14 cellular contexts compared by ENCODE assay signal in genomic region chr17:75654176-75654575, GRCh38. TPM values are rescaled to one million over a fixed set of nuclear protein-coding genes. Genes with fewer than 3 reads are reported as not detected.
DNase-seq lines count a peak whose midpoint lies in the region; ATAC-seq and TF ChIP-seq lines count a peak whose summit lies in the region.
"Had no signal": no experiment of that assay in that cellular context is flagged by ENCODE, and none has a peak within 500 bp of the region (broad histone marks: within the 10 kb centered on the region; RNA-seq: fewer than 3 reads in every experiment).

No MANE protein-coding gene starts in this region.

- no peak for ATAC-seq in activated naive CD8-positive, alpha-beta T cell treated with anti-CD3 and anti-CD28 coated beads, Interleukin-2, amount 50 U/mL, for 24 hours
- no peak for ATAC-seq in HG03175 (IDR thresholded peaks at IDR 0.05; ENCODE audit: unreplicated experiment)

- no peaks in the 10 kb centered on the region for H3K79me2 ChIP-seq in hepatocyte

- DNase-seq in activated naive CD8-positive, alpha-beta T cell treated with anti-CD3 and anti-CD28 coated beads for 36 hours, result no peak
- DNase-seq in activated naive CD8-positive, alpha-beta T cell treated with anti-CD3 and anti-CD28 coated beads, Interleukin-2, amount 50 U/mL, for 24 hours, result no peak
- DNase-seq in WERI-Rb-1 (no peak), hepatocyte (ENCODE audit: low spot score) (no peak), type B pancreatic cell (ENCODE audit: extremely low spot score, unreplicated experiment) (no peak), NCI-H2107 treated with DMSO at 0.1 percent for 48 hours (lab: John Stamatoyannopoulos, UW; ENCODE audit: unreplicated experiment) (no peak), NCI-H1436 (lab: John Stamatoyannopoulos, UW) (no peak)
- DNase-seq: activated CD4-positive, alpha-beta memory T cell treated with anti-CD3 and anti-CD28 coated beads, Interleukin-2, amount 10 ng/mL, durations not matched to agents 7 days and 5 days; glutamatergic neuron; NCI-H2171 treated with DMSO at 0.1 percent for 48 hours; SHP77 treated with DMSO at 0.1 percent for 48 hours; spleen had no signal

- H2AFZ ChIP-seq in hepatocyte, result no peak overlapping the region

- no peaks in the 10 kb centered on the region for H3K9me3 Mint-ChIP-seq in activated naive CD8-positive, alpha-beta T cell treated with anti-CD3 and anti-CD28 coated beads for 36 hours
- H3K9me3 Mint-ChIP-seq in activated naive CD8-positive, alpha-beta T cell treated with anti-CD3 and anti-CD28 coated beads, Interleukin-2, amount 50 U/mL, for 24 hours, result no peaks in the 10 kb centered on the region
- H3K9me3 Mint-ChIP-seq in type B pancreatic cell, result no peaks in the 10 kb centered on the region
- H3K9me3 Mint-ChIP-seq: activated CD4-positive, alpha-beta memory T cell treated with anti-CD3 and anti-CD28 coated beads, Interleukin-2, amount 10 ng/mL, durations not matched to agents 7 days and 5 days had no signal

- WGBS in hepatocyte (ENCODE audit: low lambda C conversion rate, missing lambda C conversion rate), result 78% methylated on average over 2 of the region's 2 CpGs

- no peak overlapping the region for H3K27ac ChIP-seq in WERI-Rb-1
- H3K27ac ChIP-seq in hepatocyte, result no peak overlapping the region

- peaks cover 7% of the 10 kb centered on the region for H3K4me1 Mint-ChIP-seq in activated naive CD8-positive, alpha-beta T cell treated with anti-CD3 and anti-CD28 coated beads for 36 hours
- H3K4me1 Mint-ChIP-seq in activated naive CD8-positive, alpha-beta T cell treated with anti-CD3 and anti-CD28 coated beads, Interleukin-2, amount 50 U/mL, for 24 hours, result peaks cover 5% of the 10 kb centered on the region
- peaks cover 6% of the 10 kb centered on the region for H3K4me1 Mint-ChIP-seq in type B pancreatic cell (ENCODE audit: unreplicated experiment)

- H3K36me3 ChIP-seq in WERI-Rb-1 (peaks cover 64% of the 10 kb centered on the region), hepatocyte (replicated peaks; ENCODE audit: insufficient read depth, low read depth) (no peaks in the 10 kb centered on the region)

- H3K4me3 ChIP-seq in WERI-Rb-1 (ENCODE audit: low read depth, low read length) (no peak overlapping the region), hepatocyte (no peak overlapping the region)
- H3K4me3 ChIP-seq: spleen had no signal

- H3K4me3 Mint-ChIP-seq in activated naive CD8-positive, alpha-beta T cell treated with anti-CD3 and anti-CD28 coated beads for 36 hours, result no peak overlapping the region
- no peak overlapping the region for H3K4me3 Mint-ChIP-seq in activated naive CD8-positive, alpha-beta T cell treated with anti-CD3 and anti-CD28 coated beads, Interleukin-2, amount 50 U/mL, for 24 hours
- H3K4me3 Mint-ChIP-seq in type B pancreatic cell, result no peak overlapping the region
- H3K4me3 Mint-ChIP-seq: activated CD4-positive, alpha-beta memory T cell treated with anti-CD3 and anti-CD28 coated beads, Interleukin-2, amount 10 ng/mL, durations not matched to agents 7 days and 5 days; B cell had no signal

- H3K9me3 ChIP-seq in WERI-Rb-1 (ENCODE audit: severe bottlenecking) (no peaks in the 10 kb centered on the region), hepatocyte (ENCODE audit: low read depth) (no peaks in the 10 kb centered on the region)
- H3K9me3 ChIP-seq: spleen had no signal

- no peaks in the 10 kb centered on the region for H3K27me3 ChIP-seq in WERI-Rb-1 (ENCODE audit: insufficient read depth, low read depth, severe bottlenecking)
- H3K27me3 ChIP-seq in hepatocyte, result no peaks in the 10 kb centered on the region
- H3K27me3 ChIP-seq: spleen had no signal

- no peaks in the 10 kb centered on the region for H3K4me1 ChIP-seq in hepatocyte (ENCODE audit: insufficient read depth)

- H3K27me3 Mint-ChIP-seq in activated naive CD8-positive, alpha-beta T cell treated with anti-CD3 and anti-CD28 coated beads for 36 hours, result no peaks in the 10 kb centered on the region
- H3K27me3 Mint-ChIP-seq in activated naive CD8-positive, alpha-beta T cell treated with anti-CD3 and anti-CD28 coated beads, Interleukin-2, amount 50 U/mL, for 24 hours, result no peaks in the 10 kb centered on the region
- H3K27me3 Mint-ChIP-seq in type B pancreatic cell, result no peaks in the 10 kb centered on the region
- H3K27me3 Mint-ChIP-seq: activated CD4-positive, alpha-beta memory T cell treated with anti-CD3 and anti-CD28 coated beads, Interleukin-2, amount 10 ng/mL, durations not matched to agents 7 days and 5 days; B cell had no signal

- no peaks in the 10 kb centered on the region for H4K20me1 ChIP-seq in hepatocyte (ENCODE audit: insufficient read depth, poor library complexity, severe bottlenecking)

- peak overlapping the region; percentile 52 for H3K27ac Mint-ChIP-seq in activated naive CD8-positive, alpha-beta T cell treated with anti-CD3 and anti-CD28 coated beads for 36 hours
- no peak overlapping the region for H3K27ac Mint-ChIP-seq in activated naive CD8-positive, alpha-beta T cell treated with anti-CD3 and anti-CD28 coated beads, Interleukin-2, amount 50 U/mL, for 24 hours
- no peak overlapping the region for H3K27ac Mint-ChIP-seq in type B pancreatic cell
- H3K27ac Mint-ChIP-seq: activated CD4-positive, alpha-beta memory T cell treated with anti-CD3 and anti-CD28 coated beads, Interleukin-2, amount 10 ng/mL, durations not matched to agents 7 days and 5 days; B cell had no signal

- H3K4me2 ChIP-seq in hepatocyte, result no peak overlapping the region

- H3K9me2 ChIP-seq in hepatocyte (replicated peaks; ENCODE audit: insufficient read depth), result no peaks in the 10 kb centered on the region

- H3K36me3 Mint-ChIP-seq in activated naive CD8-positive, alpha-beta T cell treated with anti-CD3 and anti-CD28 coated beads for 36 hours, result peaks cover 2% of the 10 kb centered on the region
- peaks cover 7% of the 10 kb centered on the region for H3K36me3 Mint-ChIP-seq in activated naive CD8-positive, alpha-beta T cell treated with anti-CD3 and anti-CD28 coated beads, Interleukin-2, amount 50 U/mL, for 24 hours (ENCODE audit: low read depth)
- H3K36me3 Mint-ChIP-seq in type B pancreatic cell, result peaks cover 15% of the 10 kb centered on the region

- TF ChIP-seq CTCF in WERI-Rb-1 (IDR thresholded peaks at IDR 0.05; ENCODE audit: low read depth, low read length) (peak; percentile 42; the same call in 1 of the 2 replicates), hepatocyte (IDR thresholded peaks at IDR 0.05; ENCODE audit: poor library complexity) (peak; percentile 8), type B pancreatic cell (conservative IDR thresholded peaks at IDR 0.05) (peak; percentile 26)

RNA-seq across cellular contexts. Expression of gene RECQL5, which starts 12.8 kb away (rescaled TPM):
- 10 to 100 TPM; 31.4 to 32.6 TPM for total RNA-seq in activated naive CD8-positive, alpha-beta T cell treated with anti-CD3 and anti-CD28 coated beads for 36 hours
- total RNA-seq in hepatocyte (11.8 and 23.1 TPM in 2 replicates), type B pancreatic cell (ENCODE audit: low replicate concordance) (64.7 and 90.4 TPM in 2 replicates)
- polyA plus RNA-seq in hepatocyte, result 44.4 and 79.6 TPM in 2 replicates

RNA-seq across cellular contexts. Expression of gene SAP30BP, which starts 13.0 kb away (rescaled TPM):
- 100 to 1,000 TPM in 1 of 2 experiments, 10 to 100 TPM in 1; 93.4 to 101 TPM for total RNA-seq in activated naive CD8-positive, alpha-beta T cell treated with anti-CD3 and anti-CD28 coated beads for 36 hours
- total RNA-seq in hepatocyte, result 59.3 and 67.5 TPM in 2 replicates
- 89.9 and 110 TPM in 2 replicates for polyA plus RNA-seq in hepatocyte
- 88.1 and 89.3 TPM in 2 replicates for total RNA-seq in type B pancreatic cell (ENCODE audit: low replicate concordance)

RNA-seq across cellular contexts. Expression of gene SMIM5, which starts 20.9 kb away (rescaled TPM):
- under 1 TPM; 0.14 to 0.16 TPM for total RNA-seq in activated naive CD8-positive, alpha-beta T cell treated with anti-CD3 and anti-CD28 coated beads for 36 hours
- total RNA-seq in hepatocyte (4.1 and 4.5 TPM in 2 replicates), type B pancreatic cell (ENCODE audit: low replicate concordance) (9.3 and 17.7 TPM in 2 replicates)
- 6.8 and 7.7 TPM in 2 replicates for polyA plus RNA-seq in hepatocyte
- total RNA-seq: activated CD4-positive, alpha-beta memory T cell treated with anti-CD3 and anti-CD28 coated beads, Interleukin-2, amount 10 ng/mL, durations not matched to agents 7 days and 5 days had no signal
